31 cellular contexts compared by ENCODE assay signal in the genomic region with DNA sequence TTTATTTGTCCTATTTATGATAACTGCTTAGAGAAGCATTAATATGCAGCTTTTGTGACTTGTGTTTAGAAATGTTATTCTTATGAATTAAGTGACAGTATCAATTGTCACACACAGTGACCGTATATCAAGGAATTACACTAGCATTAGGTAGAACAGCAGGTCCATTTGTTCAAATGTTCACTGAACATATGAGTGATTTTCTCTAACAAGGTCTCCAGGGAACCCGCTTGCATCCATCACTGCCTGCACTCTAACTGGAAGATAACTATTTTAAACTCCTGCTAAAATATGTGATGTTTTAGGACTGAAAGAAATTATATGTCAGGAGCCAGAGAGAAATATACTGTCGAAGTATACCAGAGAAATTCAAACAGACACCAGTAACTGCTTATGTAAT.
"Had no signal": no experiment of that assay in that cellular context is flagged by ENCODE, and none has a peak within 500 bp of the region (broad histone marks: within the 10 kb centered on the region; RNA-seq: fewer than 3 reads in every experiment).

No MANE protein-coding gene starts in this region.

- DNase-seq: activated B cell treated with CpG ODN at 0.5 μM for 24 hours; activated CD4-positive, alpha-beta memory T cell treated with anti-CD3 and anti-CD28 coated beads for 36 hours; activated CD4-positive, alpha-beta T cell treated with anti-CD3 and anti-CD28 coated beads for 36 hours; activated CD4-positive, alpha-beta T cell treated with anti-CD3 and anti-CD28 coated beads, Interleukin-2, amount 10 ng/mL, durations not matched to agents 24 days and 14 days; activated CD4-positive, CD25-positive, alpha-beta regulatory T cell treated with anti-CD3 and anti-CD28 coated beads, Interleukin-2, amount 50 U/mL, for 72 hours; activated CD8-positive, alpha-beta memory T cell treated with anti-CD3 and anti-CD28 coated beads, Interleukin-2, amount 10 ng/mL, durations not matched to agents 7 days and 5 days; activated CD8-positive, alpha-beta memory T cell treated with anti-CD3 and anti-CD28 coated beads, Interleukin-2, amount 50 U/mL, for 4 hours; activated CD8-positive, alpha-beta T cell treated with anti-CD3 and anti-CD28 coated beads, Interleukin-2, amount 10 ng/mL, durations not matched to agents 7 days and 5 days; activated effector memory CD4-positive, alpha-beta T cell treated with anti-CD3 and anti-CD28 coated beads, Interleukin-2, amount 50 U/mL, for 16 hours; activated naive CD4-positive, alpha-beta T cell treated with anti-CD3 and anti-CD28 coated beads for 36 hours; activated naive CD8-positive, alpha-beta T cell treated with anti-CD3 and anti-CD28 coated beads for 36 hours; activated naive CD8-positive, alpha-beta T cell treated with anti-CD3 and anti-CD28 coated beads, Interleukin-2, amount 50 U/mL, for 24 hours; activated T-cell treated with anti-CD3 and anti-CD28 coated beads, Interleukin-2, amount 50 U/mL, for 1 hour; activated T-cell treated with anti-CD3 and anti-CD28 coated beads, Interleukin-2, amount 50 U/mL, for 48 hours; adrenal gland; amygdala; aorta; body of pancreas; central memory CD4-positive, alpha-beta T cell; dorsolateral prefrontal cortex; effector memory CD4-positive, alpha-beta T cell; endodermal cell; foreskin fibroblast; heart left ventricle; hypothalamus; T1000; WERI-Rb-1 had no signal

- H3K4me3 ChIP-seq: adrenal gland, body of pancreas, breast epithelium, cardiac muscle cell, coronary artery, dorsolateral prefrontal cortex, heart left ventricle had no signal

- H3K36me3 ChIP-seq: adrenal gland, breast epithelium, cardiac muscle cell, heart left ventricle, WERI-Rb-1 had no signal

- H3K4me1 ChIP-seq: adrenal gland, body of pancreas, breast epithelium, heart left ventricle had no signal

- H3K27me3 ChIP-seq: adrenal gland, body of pancreas, breast epithelium, cardiac muscle cell, dorsolateral prefrontal cortex, heart left ventricle had no signal

- ATAC-seq: activated CD4-positive, alpha-beta T cell treated with anti-CD3 and anti-CD28 coated beads for 36 hours; activated CD8-positive, alpha-beta memory T cell treated with anti-CD3 and anti-CD28 coated beads, Interleukin-2, amount 10 ng/mL, durations not matched to agents 7 days and 5 days; activated CD8-positive, alpha-beta T cell treated with anti-CD3 and anti-CD28 coated beads, Interleukin-2, amount 10 ng/mL, durations not matched to agents 7 days and 5 days; activated naive CD8-positive, alpha-beta T cell treated with anti-CD3 and anti-CD28 coated beads, Interleukin-2, amount 50 U/mL, for 24 hours; body of pancreas; esophagus mucosa; heart left ventricle had no signal

- H3K27ac ChIP-seq: adrenal gland, body of pancreas, breast epithelium, cardiac muscle cell, coronary artery, dorsolateral prefrontal cortex, heart left ventricle, WERI-Rb-1 had no signal

- H3K9me3 ChIP-seq: adrenal gland, body of pancreas, breast epithelium, heart left ventricle had no signal
